18 cellular contexts compared by ENCODE assay signal in genomic region chr12:23359975-23360638, GRCh38.
"Had no signal": no experiment of that assay in that cellular context is flagged by ENCODE, and none has a peak within 500 bp of the region (broad histone marks: within the 10 kb centered on the region; RNA-seq: fewer than 3 reads in every experiment).

No MANE protein-coding gene starts in this region.

- H3K27ac ChIP-seq: colonic mucosa, gastrocnemius medialis, ovary had no signal

- H3K4me3 Mint-ChIP-seq: endodermal cell; natural killer cell; neural crest cell; stimulated activated naive B cell treated with anti-CD40 and anti-IgM and Interleukin-4, amounts not matched to agents 10 μg/mL and 1 μg/mL and 100 μg/mL, for 72 hours; stimulated activated naive CD8-positive, alpha-beta T cell treated with anti-CD3 and anti-CD28 coated beads, Interleukin-15, amount 100 ng/mL, for 72 hours; type B pancreatic cell had no signal

- H3K27me3 Mint-ChIP-seq: progenitor cell of endocrine pancreas; stimulated activated naive B cell treated with anti-CD40 and anti-IgM and Interleukin-4, amounts not matched to agents 10 μg/mL and 1 μg/mL and 100 μg/mL, for 72 hours; stimulated activated naive CD8-positive, alpha-beta T cell treated with anti-CD3 and anti-CD28 coated beads, Interleukin-15, amount 100 ng/mL, for 72 hours; type B pancreatic cell had no signal

- DNase-seq: cerebellar nuclear complex; colonic mucosa; effector CD4-positive, alpha-beta T cell; endodermal cell; gastrocnemius medialis; glutamatergic neuron; islet precursor cell; natural killer cell; nucleus accumbens; ovary; stimulated activated CD4-positive, alpha-beta T cell treated with anti-CD3 and anti-CD28 coated beads, Interleukin-2, amount 100 ng/mL, for 24 hours; stimulated activated CD4-positive, alpha-beta T cell treated with anti-CD3 and anti-CD28 coated beads, Interleukin-4, amount 100 ng/mL, for 4 hours; stimulated activated naive B cell treated with anti-CD40 and anti-IgM and Interleukin-4, amounts not matched to agents 10 μg/mL and 1 μg/mL and 100 μg/mL, for 72 hours; stimulated activated naive CD8-positive, alpha-beta T cell treated with anti-CD3 and anti-CD28 coated beads, Interleukin-15, amount 100 ng/mL, for 72 hours; substantia nigra had no signal

- H3K27ac Mint-ChIP-seq: endodermal cell; natural killer cell; progenitor cell of endocrine pancreas; stimulated activated naive B cell treated with anti-CD40 and anti-IgM and Interleukin-4, amounts not matched to agents 10 μg/mL and 1 μg/mL and 100 μg/mL, for 72 hours; stimulated activated naive CD8-positive, alpha-beta T cell treated with anti-CD3 and anti-CD28 coated beads, Interleukin-15, amount 100 ng/mL, for 72 hours; type B pancreatic cell had no signal

- H3K4me3 ChIP-seq: colonic mucosa, gastrocnemius medialis, ovary had no signal

- H3K4me1 Mint-ChIP-seq: natural killer cell; neural crest cell; stimulated activated naive B cell treated with anti-CD40 and anti-IgM and Interleukin-4, amounts not matched to agents 10 μg/mL and 1 μg/mL and 100 μg/mL, for 72 hours; stimulated activated naive CD8-positive, alpha-beta T cell treated with anti-CD3 and anti-CD28 coated beads, Interleukin-15, amount 100 ng/mL, for 72 hours had no signal

- H3K36me3 Mint-ChIP-seq: natural killer cell; stimulated activated naive B cell treated with anti-CD40 and anti-IgM and Interleukin-4, amounts not matched to agents 10 μg/mL and 1 μg/mL and 100 μg/mL, for 72 hours; type B pancreatic cell had no signal

- H3K9me3 Mint-ChIP-seq: stimulated activated naive CD8-positive, alpha-beta T cell treated with anti-CD3 and anti-CD28 coated beads, Interleukin-15, amount 100 ng/mL, for 72 hours; type B pancreatic cell had no signal
